Comparison of ENCODE assay signal across 20 cellular contexts in genomic region chr20:61192254-61192950, GRCh38. TPM values are rescaled to one million over a fixed set of nuclear protein-coding genes. Genes with fewer than 3 reads are reported as not detected.
"Had no signal": no experiment of that assay in that cellular context is flagged by ENCODE, and none has a peak within 500 bp of the region (broad histone marks: within the 10 kb centered on the region; RNA-seq: fewer than 3 reads in every experiment).

No MANE protein-coding gene starts in this region.

- H3K36me3 Mint-ChIP-seq: activated naive CD8-positive, alpha-beta T cell; immature natural killer cell; naive B cell had no signal

- H3K4me1 Mint-ChIP-seq: activated B cell treated with CpG ODN at 0.5 μM for 24 hours, endodermal cell, immature natural killer cell, naive B cell had no signal

- H3K36me3 ChIP-seq: lower lobe of right lung, neutrophil, transverse colon had no signal

- H3K27ac Mint-ChIP-seq: activated B cell treated with CpG ODN at 0.5 μM for 24 hours; activated CD8-positive, alpha-beta T cell treated with anti-CD3 and anti-CD28 coated beads, Interleukin-2, amount 10 ng/mL, durations not matched to agents 7 days and 5 days; activated naive CD8-positive, alpha-beta T cell; endodermal cell; immature natural killer cell; naive B cell had no signal

- H3K27ac ChIP-seq: lower lobe of right lung, neutrophil, transverse colon had no signal

- H3K9me3 ChIP-seq: lower lobe of right lung, neutrophil, transverse colon had no signal

- H3K27me3 Mint-ChIP-seq: activated B cell treated with CpG ODN at 0.5 μM for 24 hours had no signal

- H3K4me3 Mint-ChIP-seq: activated B cell treated with CpG ODN at 0.5 μM for 24 hours; activated CD8-positive, alpha-beta T cell treated with anti-CD3 and anti-CD28 coated beads, Interleukin-2, amount 10 ng/mL, durations not matched to agents 7 days and 5 days; activated naive CD8-positive, alpha-beta T cell; endodermal cell; immature natural killer cell; naive B cell had no signal

- H3K4me1 ChIP-seq: lower lobe of right lung, transverse colon had no signal

- H3K4me3 ChIP-seq: lower lobe of right lung, transverse colon had no signal

- DNase-seq: activated B cell treated with CpG ODN at 0.5 μM for 24 hours; activated CD4-positive, alpha-beta T cell treated with anti-CD3 and anti-CD28 coated beads for 48 hours; activated CD8-positive, alpha-beta memory T cell treated with anti-CD3 and anti-CD28 coated beads, Interleukin-2, amount 50 U/mL, for 4 hours; activated CD8-positive, alpha-beta T cell treated with anti-CD3 and anti-CD28 coated beads, Interleukin-2, amount 10 ng/mL, durations not matched to agents 7 days and 5 days; activated gamma-delta T cell; activated T-cell treated with anti-CD3 and anti-CD28 coated beads, Interleukin-2, amount 50 U/mL, for 48 hours; cerebellar nuclear complex; head of caudate nucleus; immature natural killer cell; lower lobe of right lung; naive B cell; retina; stimulated activated CD4-positive, alpha-beta T cell treated with anti-CD3 and anti-CD28 coated beads, Interleukin-4, amount 100 ng/mL, for 24 hours; stimulated activated naive CD4-positive, alpha-beta T cell; transverse colon had no signal

- ATAC-seq: activated CD8-positive, alpha-beta T cell treated with anti-CD3 and anti-CD28 coated beads, Interleukin-2, amount 10 ng/mL, durations not matched to agents 7 days and 5 days; lower lobe of right lung had no signal

- H3K9me3 Mint-ChIP-seq: activated B cell treated with CpG ODN at 0.5 μM for 24 hours, endodermal cell had no signal

RNA-seq across cellular contexts. Expression of gene CDH4, which starts 59.7 kb away (rescaled TPM):
- total RNA-seq: activated B cell treated with CpG ODN at 0.5 μM for 24 hours; subcutaneous adipose tissue; T-helper 2 cell treated with Interferon-gamma antibody and Interleukin-4, amounts not matched to agents 100 ng/mL and 5 ng/mL, for 36 hours; transverse colon had no signal
- polyA plus RNA-seq: immature natural killer cell had no signal
